In the genomic region with DNA sequence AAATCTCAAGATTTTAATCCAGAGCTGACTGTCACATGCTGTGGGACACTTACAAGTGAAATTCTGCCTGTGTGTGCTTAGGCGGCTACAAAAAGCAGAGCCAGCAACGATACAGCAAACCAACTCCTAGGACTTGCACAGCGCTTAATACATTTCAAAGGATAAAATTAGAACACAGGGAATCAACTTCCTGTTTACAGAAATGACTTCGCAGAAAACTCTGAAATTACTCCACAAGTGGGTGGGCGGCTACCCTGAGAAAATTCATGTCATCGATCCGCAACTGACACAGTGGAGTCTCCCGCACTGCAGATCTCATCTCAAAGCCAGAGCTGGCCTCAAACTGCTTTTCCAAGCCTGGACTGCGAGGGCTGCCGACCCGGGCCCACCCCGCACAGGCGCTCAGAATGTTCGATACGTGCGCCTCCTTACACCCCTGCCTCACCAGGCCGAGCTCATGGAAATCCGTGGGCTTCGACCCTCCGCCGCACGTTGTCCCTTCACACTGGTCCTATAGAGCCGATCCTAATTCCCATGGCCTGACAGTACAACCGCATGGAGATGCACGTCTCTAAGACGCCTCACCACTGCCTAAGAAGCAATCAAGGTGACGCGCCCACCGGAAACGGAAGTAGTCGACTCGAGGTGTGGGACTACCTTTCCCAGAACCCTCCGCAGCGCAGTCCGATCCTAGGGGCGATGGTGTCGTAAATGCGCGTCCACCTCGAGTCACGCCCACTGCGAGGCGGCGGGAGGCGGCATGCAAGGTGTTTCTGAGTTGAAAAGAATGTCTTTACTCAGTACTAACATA, we compare ENCODE assay signal across 1 cellular context.
TF ChIP-seq lines count a peak whose summit lies in the region.

Gene ZNF229, minus strand, starts transcription at position 609 of the 811 bp plus-strand sequence. CDS start 5,625 bp downstream, outside the sequence.

TF ChIP-seq in K562, 482 proteins besides CTCF, POLR2A, EP300 and RAD21 (continued from another document and continues in another):
- no peak for TF ChIP-seq TEAD4 (IDR thresholded peaks at IDR 0.05; ENCODE audit: low read length)
- no peak for TF ChIP-seq TEAD4 (CRISPR knock-in tag; IDR thresholded peaks at IDR 0.05; ENCODE audit: borderline replicate concordance)
- 0 out of 2 replicates have a peak, but pooled peaks have one; percentile 36 for TF ChIP-seq ZNF511 (CRISPR knock-in tag; IDR thresholded peaks at IDR 0.05)
- TF ChIP-seq MYBL2 (IDR thresholded peaks at IDR 0.05; ENCODE audit: low read depth) = no peak
- TF ChIP-seq MYBL2 (CRISPR knock-in tag; IDR thresholded peaks at IDR 0.05; ENCODE audit: borderline replicate concordance) = no peak
- no peak for TF ChIP-seq ATF1 (CRISPR knock-in tag; IDR thresholded peaks at IDR 0.05)
- peak; percentile 85 for TF ChIP-seq ATF1 (tag; IDR thresholded peaks at IDR 0.05)
- no peak for TF ChIP-seq ZNF263 (CRISPR knock-in tag; IDR thresholded peaks at IDR 0.05; ENCODE audit: borderline replicate concordance)
- TF ChIP-seq THRAP3 (IDR thresholded peaks at IDR 0.05; ENCODE audit: borderline replicate concordance) = no peak
- TF ChIP-seq RBFOX2 (IDR thresholded peaks at IDR 0.05; ENCODE audit: low read depth, low read length) = peak; percentile 59
- TF ChIP-seq CBX1 (IDR thresholded peaks at IDR 0.05; ENCODE audit: low read depth) = peak; percentile 29; the same call in 1 of the 2 replicates
- no peak for TF ChIP-seq MCM7 (IDR thresholded peaks at IDR 0.05)
- TF ChIP-seq GTF2E2 (tag; IDR thresholded peaks at IDR 0.05) = no peak
- TF ChIP-seq ZFP91 (CRISPR knock-in tag; IDR thresholded peaks at IDR 0.05) = no peak
- no peak for TF ChIP-seq ELF4 (CRISPR knock-in tag; IDR thresholded peaks at IDR 0.05)
- TF ChIP-seq CREB1 (IDR thresholded peaks at IDR 0.05) = peak; percentile 85
- TF ChIP-seq CREB1 (CRISPR knock-in tag; IDR thresholded peaks at IDR 0.05) = peak; percentile 73
- TF ChIP-seq, protein P1, sequence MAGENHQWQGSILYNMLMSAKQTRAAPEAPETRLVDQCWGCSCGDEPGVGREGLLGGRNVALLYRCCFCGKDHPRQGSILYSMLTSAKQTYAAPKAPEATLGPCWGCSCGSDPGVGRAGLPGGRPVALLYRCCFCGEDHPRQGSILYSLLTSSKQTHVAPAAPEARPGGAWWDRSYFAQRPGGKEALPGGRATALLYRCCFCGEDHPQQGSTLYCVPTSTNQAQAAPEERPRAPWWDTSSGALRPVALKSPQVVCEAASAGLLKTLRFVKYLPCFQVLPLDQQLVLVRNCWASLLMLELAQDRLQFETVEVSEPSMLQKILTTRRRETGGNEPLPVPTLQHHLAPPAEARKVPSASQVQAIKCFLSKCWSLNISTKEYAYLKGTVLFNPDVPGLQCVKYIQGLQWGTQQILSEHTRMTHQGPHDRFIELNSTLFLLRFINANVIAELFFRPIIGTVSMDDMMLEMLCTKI (IDR thresholded peaks at IDR 0.05; ENCODE audit: partially characterized antibody) = no peak
- 0 out of 2 replicates have a peak, but pooled peaks have one; percentile 47 for TF ChIP-seq EHMT2 (IDR thresholded peaks at IDR 0.05)
- peak in 1 of 2 experiments; percentile 36; a peak in 1 of 4 replicates for TF ChIP-seq MAZ (CRISPR knock-in tag; conservative IDR thresholded peaks at IDR 0.05 in 1 of 2, IDR thresholded peaks at IDR 0.05 in 1 of 2)
- TF ChIP-seq, protein P2, sequence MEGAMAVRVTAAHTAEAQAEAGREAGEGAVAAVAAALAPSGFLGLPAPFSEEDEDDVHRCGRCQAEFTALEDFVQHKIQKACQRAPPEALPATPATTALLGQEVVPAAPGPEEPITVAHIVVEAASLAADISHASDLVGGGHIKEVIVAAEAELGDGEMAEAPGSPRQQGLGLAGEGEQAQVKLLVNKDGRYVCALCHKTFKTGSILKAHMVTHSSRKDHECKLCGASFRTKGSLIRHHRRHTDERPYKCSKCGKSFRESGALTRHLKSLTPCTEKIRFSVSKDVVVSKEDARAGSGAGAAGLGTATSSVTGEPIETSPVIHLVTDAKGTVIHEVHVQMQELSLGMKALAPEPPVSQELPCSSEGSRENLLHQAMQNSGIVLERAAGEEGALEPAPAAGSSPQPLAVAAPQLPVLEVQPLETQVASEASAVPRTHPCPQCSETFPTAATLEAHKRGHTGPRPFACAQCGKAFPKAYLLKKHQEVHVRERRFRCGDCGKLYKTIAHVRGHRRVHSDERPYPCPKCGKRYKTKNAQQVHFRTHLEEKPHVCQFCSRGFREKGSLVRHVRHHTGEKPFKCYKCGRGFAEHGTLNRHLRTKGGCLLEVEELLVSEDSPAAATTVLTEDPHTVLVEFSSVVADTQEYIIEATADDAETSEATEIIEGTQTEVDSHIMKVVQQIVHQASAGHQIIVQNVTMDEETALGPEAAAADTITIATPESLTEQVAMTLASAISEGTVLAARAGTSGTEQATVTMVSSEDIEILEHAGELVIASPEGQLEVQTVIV (CRISPR knock-in tag; IDR thresholded peaks at IDR 0.05; ENCODE audit: borderline replicate concordance) = peak; percentile 85
- TF ChIP-seq ZFP36 (IDR thresholded peaks at IDR 0.05; ENCODE audit: low read depth, low read length, partially characterized antibody) = no peak
- no peak for TF ChIP-seq ZFP30 (CRISPR knock-in tag; IDR thresholded peaks at IDR 0.05; ENCODE audit: borderline replicate concordance)
- TF ChIP-seq CHCHD3 (CRISPR knock-in tag; IDR thresholded peaks at IDR 0.05) = no peak
- TF ChIP-seq PHF8 (IDR thresholded peaks at IDR 0.05; ENCODE audit: borderline replicate concordance, low read length) = peak; percentile 22; the same call in 1 of the 2 replicates
- TF ChIP-seq TRIM24 (IDR thresholded peaks at IDR 0.05) = no peak
- TF ChIP-seq STAT5B (CRISPR knock-in tag; IDR thresholded peaks at IDR 0.05) = no peak
- TF ChIP-seq, protein P3, sequence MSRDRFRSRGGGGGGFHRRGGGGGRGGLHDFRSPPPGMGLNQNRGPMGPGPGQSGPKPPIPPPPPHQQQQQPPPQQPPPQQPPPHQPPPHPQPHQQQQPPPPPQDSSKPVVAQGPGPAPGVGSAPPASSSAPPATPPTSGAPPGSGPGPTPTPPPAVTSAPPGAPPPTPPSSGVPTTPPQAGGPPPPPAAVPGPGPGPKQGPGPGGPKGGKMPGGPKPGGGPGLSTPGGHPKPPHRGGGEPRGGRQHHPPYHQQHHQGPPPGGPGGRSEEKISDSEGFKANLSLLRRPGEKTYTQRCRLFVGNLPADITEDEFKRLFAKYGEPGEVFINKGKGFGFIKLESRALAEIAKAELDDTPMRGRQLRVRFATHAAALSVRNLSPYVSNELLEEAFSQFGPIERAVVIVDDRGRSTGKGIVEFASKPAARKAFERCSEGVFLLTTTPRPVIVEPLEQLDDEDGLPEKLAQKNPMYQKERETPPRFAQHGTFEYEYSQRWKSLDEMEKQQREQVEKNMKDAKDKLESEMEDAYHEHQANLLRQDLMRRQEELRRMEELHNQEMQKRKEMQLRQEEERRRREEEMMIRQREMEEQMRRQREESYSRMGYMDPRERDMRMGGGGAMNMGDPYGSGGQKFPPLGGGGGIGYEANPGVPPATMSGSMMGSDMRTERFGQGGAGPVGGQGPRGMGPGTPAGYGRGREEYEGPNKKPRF (IDR thresholded peaks at IDR 0.05; ENCODE audit: low read depth, low read length) = no peak
- TF ChIP-seq MTF1 (CRISPR knock-in tag; IDR thresholded peaks at IDR 0.05; ENCODE audit: borderline replicate concordance) = no peak
- no peak for TF ChIP-seq TCF7L2 (IDR thresholded peaks at IDR 0.05; ENCODE audit: low read depth, low read length)
- no peak for TF ChIP-seq ZNF445 (CRISPR knock-in tag; IDR thresholded peaks at IDR 0.05; ENCODE audit: low read depth)
- TF ChIP-seq NFE2 (IDR thresholded peaks at IDR 0.05; ENCODE audit: low read depth) = peak; percentile 63
- TF ChIP-seq ZNF143 (CRISPR knock-in tag; IDR thresholded peaks at IDR 0.05) = peak; percentile 79
- TF ChIP-seq SIX5 (IDR thresholded peaks at IDR 0.05; ENCODE audit: borderline replicate concordance in 1 of 2, insufficient read depth in 1 of 2, low read depth in 1 of 2, low read length in 2 of 2) = peak; percentile 45 to 51; a peak in 2 of 4 replicates
- no peak for TF ChIP-seq ZNF764 (CRISPR knock-in tag; IDR thresholded peaks at IDR 0.05; ENCODE audit: low read depth)
- TF ChIP-seq MTA1 (IDR thresholded peaks at IDR 0.05; ENCODE audit: borderline replicate concordance) = peak; percentile 80
- TF ChIP-seq, protein P4, sequence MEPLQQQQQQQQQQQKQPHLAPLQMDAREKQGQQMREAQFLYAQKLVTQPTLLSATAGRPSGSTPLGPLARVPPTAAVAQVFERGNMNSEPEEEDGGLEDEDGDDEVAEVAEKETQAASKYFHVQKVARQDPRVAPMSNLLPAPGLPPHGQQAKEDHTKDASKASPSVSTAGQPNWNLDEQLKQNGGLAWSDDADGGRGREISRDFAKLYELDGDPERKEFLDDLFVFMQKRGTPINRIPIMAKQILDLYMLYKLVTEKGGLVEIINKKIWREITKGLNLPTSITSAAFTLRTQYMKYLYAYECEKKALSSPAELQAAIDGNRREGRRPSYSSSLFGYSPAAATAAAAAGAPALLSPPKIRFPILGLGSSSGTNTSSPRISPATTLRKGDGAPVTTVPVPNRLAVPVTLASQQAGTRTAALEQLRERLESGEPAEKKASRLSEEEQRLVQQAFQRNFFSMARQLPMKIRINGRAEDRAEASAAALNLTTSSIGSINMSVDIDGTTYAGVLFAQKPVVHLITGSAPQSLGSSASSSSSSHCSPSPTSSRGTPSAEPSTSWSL (CRISPR knock-in tag; IDR thresholded peaks at IDR 0.05; ENCODE audit: borderline replicate concordance) = no peak
- peak in 1 of 2 experiments; percentile 21; a peak in 1 of 3 replicates for TF ChIP-seq CBX3 (IDR thresholded peaks at IDR 0.05; ENCODE audit: borderline replicate concordance in 1 of 2, low read length in 2 of 2)
- no peak for TF ChIP-seq NFATC3 (IDR thresholded peaks at IDR 0.05)
- TF ChIP-seq CC2D1A (IDR thresholded peaks at IDR 0.05) = no peak
- TF ChIP-seq ZNF124 (CRISPR knock-in tag; IDR thresholded peaks at IDR 0.05) = no peak
- 0 out of 2 replicates have a peak, but pooled peaks have one; percentile 20 for TF ChIP-seq ETV5 (CRISPR knock-in tag; IDR thresholded peaks at IDR 0.05; ENCODE audit: low read depth)
- TF ChIP-seq NRF1 (conservative IDR thresholded peaks at IDR 0.05 in 1 of 2, IDR thresholded peaks at IDR 0.05 in 1 of 2) = peak; percentile 30 to 49; a peak in 2 of 4 replicates
- no peak for TF ChIP-seq NELFE (IDR thresholded peaks at IDR 0.05; ENCODE audit: insufficient read depth, insufficient read length)
- TF ChIP-seq HMG20B (CRISPR knock-in tag; IDR thresholded peaks at IDR 0.05) = no peak
- TF ChIP-seq CREM (IDR thresholded peaks at IDR 0.05; ENCODE audit: low read depth) = peak; percentile 94
- TF ChIP-seq, protein P5, sequence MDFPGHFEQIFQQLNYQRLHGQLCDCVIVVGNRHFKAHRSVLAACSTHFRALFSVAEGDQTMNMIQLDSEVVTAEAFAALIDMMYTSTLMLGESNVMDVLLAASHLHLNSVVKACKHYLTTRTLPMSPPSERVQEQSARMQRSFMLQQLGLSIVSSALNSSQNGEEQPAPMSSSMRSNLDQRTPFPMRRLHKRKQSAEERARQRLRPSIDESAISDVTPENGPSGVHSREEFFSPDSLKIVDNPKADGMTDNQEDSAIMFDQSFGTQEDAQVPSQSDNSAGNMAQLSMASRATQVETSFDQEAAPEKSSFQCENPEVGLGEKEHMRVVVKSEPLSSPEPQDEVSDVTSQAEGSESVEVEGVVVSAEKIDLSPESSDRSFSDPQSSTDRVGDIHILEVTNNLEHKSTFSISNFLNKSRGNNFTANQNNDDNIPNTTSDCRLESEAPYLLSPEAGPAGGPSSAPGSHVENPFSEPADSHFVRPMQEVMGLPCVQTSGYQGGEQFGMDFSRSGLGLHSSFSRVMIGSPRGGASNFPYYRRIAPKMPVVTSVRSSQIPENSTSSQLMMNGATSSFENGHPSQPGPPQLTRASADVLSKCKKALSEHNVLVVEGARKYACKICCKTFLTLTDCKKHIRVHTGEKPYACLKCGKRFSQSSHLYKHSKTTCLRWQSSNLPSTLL (IDR thresholded peaks at IDR 0.05) = no peak
- no peak for TF ChIP-seq TAF7 (tag; IDR thresholded peaks at IDR 0.05)
- TF ChIP-seq, protein P6, sequence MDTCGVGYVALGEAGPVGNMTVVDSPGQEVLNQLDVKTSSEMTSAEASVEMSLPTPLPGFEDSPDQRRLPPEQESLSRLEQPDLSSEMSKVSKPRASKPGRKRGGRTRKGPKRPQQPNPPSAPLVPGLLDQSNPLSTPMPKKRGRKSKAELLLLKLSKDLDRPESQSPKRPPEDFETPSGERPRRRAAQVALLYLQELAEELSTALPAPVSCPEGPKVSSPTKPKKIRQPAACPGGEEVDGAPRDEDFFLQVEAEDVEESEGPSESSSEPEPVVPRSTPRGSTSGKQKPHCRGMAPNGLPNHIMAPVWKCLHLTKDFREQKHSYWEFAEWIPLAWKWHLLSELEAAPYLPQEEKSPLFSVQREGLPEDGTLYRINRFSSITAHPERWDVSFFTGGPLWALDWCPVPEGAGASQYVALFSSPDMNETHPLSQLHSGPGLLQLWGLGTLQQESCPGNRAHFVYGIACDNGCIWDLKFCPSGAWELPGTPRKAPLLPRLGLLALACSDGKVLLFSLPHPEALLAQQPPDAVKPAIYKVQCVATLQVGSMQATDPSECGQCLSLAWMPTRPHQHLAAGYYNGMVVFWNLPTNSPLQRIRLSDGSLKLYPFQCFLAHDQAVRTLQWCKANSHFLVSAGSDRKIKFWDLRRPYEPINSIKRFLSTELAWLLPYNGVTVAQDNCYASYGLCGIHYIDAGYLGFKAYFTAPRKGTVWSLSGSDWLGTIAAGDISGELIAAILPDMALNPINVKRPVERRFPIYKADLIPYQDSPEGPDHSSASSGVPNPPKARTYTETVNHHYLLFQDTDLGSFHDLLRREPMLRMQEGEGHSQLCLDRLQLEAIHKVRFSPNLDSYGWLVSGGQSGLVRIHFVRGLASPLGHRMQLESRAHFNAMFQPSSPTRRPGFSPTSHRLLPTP (IDR thresholded peaks at IDR 0.05; ENCODE audit: borderline replicate concordance, extremely low read depth, insufficient read length) = no peak
- TF ChIP-seq PTTG1 (tag; IDR thresholded peaks at IDR 0.05; ENCODE audit: low read depth) = no peak
